8 cellular contexts compared by ENCODE assay signal in the genomic region with DNA sequence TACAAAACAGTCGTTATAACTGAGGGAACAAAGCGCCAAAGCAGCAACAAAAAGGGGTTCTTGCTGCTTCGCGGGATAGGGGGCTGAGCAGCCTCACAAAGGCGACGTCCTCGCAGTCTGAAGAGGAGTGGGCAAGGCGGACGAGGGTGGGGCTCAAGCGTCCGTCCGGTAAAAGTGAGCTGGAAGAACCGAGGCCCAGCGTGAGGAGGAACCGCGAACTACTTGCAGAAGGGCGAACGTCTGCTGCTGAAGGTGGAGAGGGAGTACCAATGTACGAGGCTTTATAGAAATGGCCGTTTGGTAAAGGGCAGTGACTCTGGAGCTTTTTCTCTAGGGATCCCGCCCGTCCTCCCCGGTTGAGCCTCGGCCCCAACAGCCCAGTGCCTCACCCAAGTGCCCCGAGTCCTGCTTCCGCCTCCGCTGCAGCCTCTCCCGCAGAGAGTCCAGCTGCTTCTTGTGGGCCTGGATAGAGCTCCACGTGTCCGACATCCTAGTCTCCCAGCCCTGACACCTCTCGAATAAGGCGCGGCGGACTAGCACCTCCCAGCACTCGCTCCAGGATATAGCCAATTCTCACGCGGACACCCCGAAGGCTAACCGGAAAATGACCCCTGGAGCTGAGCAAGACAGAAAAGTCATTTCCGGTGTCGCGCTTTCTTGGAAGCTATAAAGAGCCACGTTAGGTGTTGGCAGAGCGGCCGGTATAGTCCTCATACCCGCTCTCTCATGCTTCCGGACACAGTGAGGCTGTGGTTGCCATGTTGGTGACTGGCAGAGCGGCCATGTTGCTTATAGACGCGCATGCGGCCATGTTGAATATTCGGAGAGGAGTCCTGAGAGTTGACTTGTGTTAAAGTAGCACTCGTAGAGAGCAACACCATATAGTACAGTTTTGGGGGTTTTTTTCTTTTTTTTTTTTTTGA. TPM values are rescaled to one million over a fixed set of nuclear protein-coding genes. Genes with fewer than 3 reads are reported as not detected.
DNase-seq lines count a peak whose midpoint lies in the region; ATAC-seq and TF ChIP-seq lines count a peak whose summit lies in the region.

A gene (minus strand): TSS at position 606 of the 923 bp plus-strand sequence. CDS start 117 bp downstream, at position 489.

- CTCF ChIA-PET in PC-9 (lab: Charles Lee): interaction anchor here (0.7 to 1.0 kb wide), 3 partner anchors 13 to 777 kb away, joined by 3 to 6 read pairs (median 3); a partner anchor contains a TSS

- H4K20me1 ChIP-seq in PC-9 (ENCODE audit: insufficient read depth): no peaks in the 10 kb centered on the region

- H3K4me2 ChIP-seq in PC-9: peak within 1 kb of the TSS; percentile 87

- H3K36me3 ChIP-seq in PC-9 (ENCODE audit: low read depth): no peaks in the 10 kb centered on the region

- TF ChIP-seq CTCF in PC-9 (conservative IDR thresholded peaks at IDR 0.05): no peak
- TF ChIP-seq CTCF in epithelial cell of proximal tubule (conservative IDR thresholded peaks at IDR 0.05; ENCODE audit: low read depth, low read length): no peak

- no peaks in the 10 kb centered on the region for H3K9me2 ChIP-seq in PC-9 (ENCODE audit: insufficient read depth)

- ATAC-seq in GM21619 (IDR thresholded peaks at IDR 0.05; ENCODE audit: unreplicated experiment): peak; percentile 97

- intact Hi-C loops in PC-9 (cut with micrococcal nuclease; ENCODE audit: unreplicated experiment): loop anchor here (1.0 to 2.0 kb wide), 2 partner anchors 17 to 34 kb away; a partner anchor contains a TSS

- H3K9me3 ChIP-seq in PC-9 (ENCODE audit: insufficient read depth, low read depth): no peaks in the 10 kb centered on the region

- H3K27ac ChIP-seq in PC-9: peak within 1 kb of the TSS; percentile 67

- peaks cover 10% of the 10 kb centered on the region for H3K4me1 ChIP-seq in PC-9 (replicated peaks; ENCODE audit: insufficient read depth)

- H3K4me3 ChIP-seq in Jurkat, Clone E6-1 (ENCODE audit: low read length): peak within 1 kb of the TSS; percentile 80
- peak within 1 kb of the TSS; percentile 63 for H3K4me3 ChIP-seq in PC-9
- peak within 1 kb of the TSS; percentile 98 for H3K4me3 ChIP-seq in epithelial cell of proximal tubule (ENCODE audit: low read depth, low read length)

- peaks cover 7% of the 10 kb centered on the region; the same call in 1 of the 2 replicates for H3F3A ChIP-seq in PC-9 (ENCODE audit: insufficient read depth, low read depth)

- peak within 1 kb of the TSS; percentile 85 for H2AFZ ChIP-seq in PC-9

- TSS peak; percentile 60 for BruUV-seq in PC-9 (replicated peaks; lab: Mats Ljungman, UMichigan)

- DNase-seq in DMS153 (lab: John Stamatoyannopoulos, UW) (peak; percentile 98), PC-9 (peak; percentile 90 to 96), epithelial cell of proximal tubule (ENCODE audit: low read depth) (peak; percentile 94), mucosa of gallbladder (ENCODE audit: low spot score) (peak; percentile 98)
- peak; percentile 97 for DNase-seq in Jurkat, Clone E6-1 (ENCODE audit: low read depth, low spot score)
- peak; percentile 90 for DNase-seq in activated T-cell treated with anti-CD3 and anti-CD28 coated beads, Interleukin-2, amount 50 U/mL, for 1 hour
- DNase-seq in stimulated activated CD8-positive, alpha-beta memory T cell treated with anti-CD3 and anti-CD28 coated beads, Interleukin-4, amount 100 ng/mL, for 4 hours (ENCODE audit: low read depth in 2 of 2, low spot score in 1 of 2): peak; percentile 82 to 88

- H3K79me2 ChIP-seq in PC-9 (ENCODE audit: low read depth): peaks cover 45% of the 10 kb centered on the region

- no peaks in the 10 kb centered on the region for H3K27me3 ChIP-seq in PC-9 (ENCODE audit: insufficient read depth, low read depth)

- POLR2A ChIA-PET in PC-9 (lab: Charles Lee; ENCODE audit: unreplicated experiment): interaction anchor here (0.5 to 0.7 kb wide), 5 partner anchors 15 to 1795 kb away, joined by 3 to 8 read pairs (median 4); a partner anchor contains a TSS

RNA-seq across cellular contexts. Expression of the gene that starts here (rescaled TPM):
- 65.2 TPM for polyA plus RNA-seq in Jurkat, Clone E6-1 (2012; ENCODE audit: insufficient read depth, insufficient read length)
- total RNA-seq in PC-9 (2021) (27.9 and 30.7 TPM in 2 replicates), epithelial cell of proximal tubule (78.9 and 81.7 TPM in 2 replicates), mucosa of gallbladder (37.5 TPM)

Comparison
In these comparisons a context has a peak if more than half of its experiments do, and no peak if none do; other contexts are left out.
1. Peak in every context shown above with its lines: DNase-seq, ATAC-seq, H3K4me3 ChIP-seq and H3K27ac ChIP-seq.